Comparison of ENCODE assay signal across 8 cellular contexts in genomic region chr19:15452111-15453047, GRCh38. TPM values are rescaled to one million over a fixed set of nuclear protein-coding genes. Genes with fewer than 3 reads are reported as not detected.
A peak's percentile ranks its signal among the peaks of the same experiment; 100 is the strongest.
DNase-seq lines count a peak whose midpoint lies in the region; ATAC-seq and TF ChIP-seq lines count a peak whose summit lies in the region.

No MANE protein-coding gene starts in this region.

- peaks cover 14% of the 10 kb centered on the region for H3K4me1 Mint-ChIP-seq in MCF 10A (ENCODE audit: insufficient read depth, unreplicated experiment)

- BruUV-seq in MCF 10A (replicated peaks; lab: Mats Ljungman, UMichigan) = no TSS peak

- H3K36me3 Mint-ChIP-seq in MCF 10A (ENCODE audit: insufficient read depth, unreplicated experiment) = peaks cover 10% of the 10 kb centered on the region

- no peaks in the 10 kb centered on the region for H3K9me3 ChIP-seq in skeletal muscle tissue (ENCODE audit: control insufficient read depth in 3 of 3, low read length in 3 of 3)

- ATAC-seq in GM21515 (IDR thresholded peaks at IDR 0.05; ENCODE audit: unreplicated experiment) = no peak
- ATAC-seq in HG03439 (IDR thresholded peaks at IDR 0.05; ENCODE audit: unreplicated experiment) = no peak

- H3K4me3 Mint-ChIP-seq in MCF 10A (ENCODE audit: unreplicated experiment) = no peak overlapping the region

- POLR2A ChIA-PET in MCF 10A (lab: Yijun Ruan, JAX) = interaction anchor here (0.7 kb wide), 1 partner anchor 19 kb away, joined by 3 read pairs; no protein-coding TSS in a partner anchor

- H3K27me3 ChIP-seq in skeletal muscle tissue (ENCODE audit: control insufficient read depth in 3 of 3, insufficient read depth in 3 of 3, low read length in 3 of 3) = peaks cover 18 to 30% (median 26%) of the 10 kb centered on the region in 3 donors

- DNase-seq in NCI-H524 (lab: John Stamatoyannopoulos, UW) = peak; percentile 44 to 70
- DNase-seq in NCI-H524 treated with DMSO at 0.1 percent for 48 hours (lab: John Stamatoyannopoulos, UW) = no peak
- peak; percentile 80 for DNase-seq in NCI-H1436 (lab: John Stamatoyannopoulos, UW)
- peak; percentile 30 for DNase-seq in MCF 10A (ENCODE audit: unreplicated experiment)
- DNase-seq in iPS-NIHi11 (ENCODE audit: low spot score) = peak; percentile 94

- peaks cover 0 to 5% (median 2%) of the 10 kb centered on the region in 3 donors for H3K36me3 ChIP-seq in skeletal muscle tissue (ENCODE audit: control insufficient read depth in 3 of 3, insufficient read depth in 3 of 3, low read length in 3 of 3)

- no peaks in the 10 kb centered on the region for H3K27me3 Mint-ChIP-seq in MCF 10A (ENCODE audit: insufficient read depth, unreplicated experiment)

- intact Hi-C loops in MCF 10A (cut with micrococcal nuclease) = no loop called here

- TF ChIP-seq CTCF in MCF 10A (IDR thresholded peaks at IDR 0.05; ENCODE audit: unreplicated experiment) = no peak

- H3K27ac Mint-ChIP-seq in MCF 10A (ENCODE audit: low read depth, unreplicated experiment) = no peak overlapping the region

- H3K27ac ChIP-seq in skeletal muscle tissue (ENCODE audit: low read depth, low read length) = no peak overlapping the region

- peaks cover 16 to 29% (median 28%) of the 10 kb centered on the region in 3 donors for H3K4me1 ChIP-seq in skeletal muscle tissue (ENCODE audit: control insufficient read depth in 3 of 3, insufficient read depth in 3 of 3, low read length in 3 of 3)

- peak overlapping the region; percentile 54 to 73 (median 59) for H3K9ac ChIP-seq in skeletal muscle tissue (ENCODE audit: low read depth in 1 of 3, low read length in 3 of 3)

- CTCF ChIA-PET in MCF 10A (lab: Yijun Ruan, JAX) = interaction anchor here (0.6 kb wide), 2 partner anchors 75 to 178 kb away, joined by 3 read pairs; no protein-coding TSS in a partner anchor

- H3K9me3 Mint-ChIP-seq in MCF 10A (ENCODE audit: unreplicated experiment) = no peaks in the 10 kb centered on the region

- peak overlapping the region; percentile 61 to 80 (median 68) for H3K4me3 ChIP-seq in skeletal muscle tissue (ENCODE audit: low read length in 3 of 3)

RNA-seq across cellular contexts. Expression of gene WIZ, which starts 2.6 kb away (rescaled TPM):
- total RNA-seq in MCF 10A (2022) (46.4 and 46.5 TPM in 2 replicates), skeletal muscle tissue (3.7 TPM)

RNA-seq across cellular contexts. Expression of gene RASAL3, which starts 12.0 kb away (rescaled TPM):
- not detected in 2 replicates for total RNA-seq in MCF 10A (2022)
- 0.52 TPM for total RNA-seq in skeletal muscle tissue

RNA-seq across cellular contexts. Expression of gene PGLYRP2, which starts 26.9 kb away (rescaled TPM):
- total RNA-seq in MCF 10A (2022) (not detected in 2 replicates), skeletal muscle tissue (not detected)

RNA-seq across cellular contexts. Expression of gene AKAP8L, which starts 33.6 kb away (rescaled TPM):
- total RNA-seq in MCF 10A (2022) (84.7 and 89.0 TPM in 2 replicates), skeletal muscle tissue (39.1 TPM)

RNA-seq across cellular contexts. Expression of gene CYP4F22, which starts 55.9 kb away (rescaled TPM):
- total RNA-seq in MCF 10A (2022) (not detected in 2 replicates), skeletal muscle tissue (not detected)

Comparison
In these comparisons a context has a peak if more than half of its experiments do, and no peak if none do; other contexts are left out.
1. RNA of gene WIZ, which starts 2.6 kb away (total RNA-seq): 46.4 to 46.5 TPM in MCF 10A; 3.7 TPM in skeletal muscle tissue (single experiment); every median in the first group is over 10 times any median in the second.